In the genomic region with DNA sequence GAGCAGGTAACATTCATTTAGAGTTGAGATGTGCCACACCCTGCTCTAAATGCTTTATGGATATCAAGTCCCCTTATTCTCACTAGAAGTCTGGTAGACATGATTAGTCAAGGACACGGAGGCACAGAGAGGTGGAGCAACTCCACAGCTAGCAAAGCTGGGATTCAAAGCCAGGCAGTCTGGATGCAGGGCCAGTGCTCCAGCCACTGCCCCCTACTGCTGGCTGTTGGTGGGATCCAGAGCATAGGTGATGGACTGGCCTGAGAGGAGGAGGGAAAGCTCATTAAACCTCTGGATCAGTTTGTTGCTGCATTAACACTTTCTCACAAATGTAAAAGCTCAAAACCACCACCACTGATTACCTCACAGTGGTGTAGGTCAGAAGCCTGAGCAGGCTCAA, we compare ENCODE assay signal across 23 cellular contexts. TPM values are rescaled to one million over a fixed set of nuclear protein-coding genes. Genes with fewer than 3 reads are reported as not detected.
DNase-seq lines count a peak whose midpoint lies in the region; ATAC-seq and TF ChIP-seq lines count a peak whose summit lies in the region.
"Had no signal": no experiment of that assay in that cellular context is flagged by ENCODE, and none has a peak within 500 bp of the region (broad histone marks: within the 10 kb centered on the region; RNA-seq: fewer than 3 reads in every experiment).

No MANE protein-coding gene starts in this region.

- no peaks in the 10 kb centered on the region for H3K4me1 ChIP-seq in mesendoderm (ENCODE audit: control insufficient read depth, low read depth, low read length)
- H3K4me1 ChIP-seq: gastroesophageal sphincter, Peyer's patch, testis had no signal

- no peak overlapping the region for H3K23ac ChIP-seq in mesendoderm (ENCODE audit: low read length)

- no peak overlapping the region for H4K5ac ChIP-seq in mesendoderm (ENCODE audit: low read length)

- in situ Hi-C loops in brain microvascular endothelial cell (cut with HindIII; ENCODE audit: low pct_ligation_motif_present, low sequenced_read_pairs) = no loop called here

- no peak for DNase-seq in Calu3
- no peak for DNase-seq in HFF-Myc (ENCODE audit: extremely low read depth, low read depth)
- DNase-seq in brain microvascular endothelial cell = no peak
- no peak for DNase-seq in left colon
- no peak for DNase-seq in COLO668 (lab: John Stamatoyannopoulos, UW; ENCODE audit: unreplicated experiment)
- no peak for DNase-seq in mesendoderm
- DNase-seq in islet precursor cell = no peak
- DNase-seq: activated CD4-positive, CD25-positive, alpha-beta regulatory T cell; activated naive CD4-positive, alpha-beta T cell treated with anti-CD3 and anti-CD28 coated beads for 36 hours; activated T-cell treated with anti-CD3 and anti-CD28 coated beads, Interleukin-2, amount 50 U/mL, for 4 hours; aorta; CD4-positive, alpha-beta memory T cell; cerebellar nuclear complex; erythroblast; NCI-H1417; NCI-H2107; occipital lobe; Peyer's patch; stimulated activated naive B cell treated with anti-CD40 and anti-IgM and Interleukin-4, amounts not matched to agents 10 μg/mL and 1 μg/mL and 100 μg/mL, for 72 hours; testis had no signal

- CTCF ChIA-PET in Calu3 (lab: Charles Lee) = no interaction called here

- no TSS peak for BruUV-seq in Calu3 (replicated peaks; lab: Mats Ljungman, UMichigan)

- no CpG with 5 or more reads among the region's 1 CpG for WGBS in mesendoderm (ENCODE audit: extremely low coverage, insufficient coverage, low lambda C conversion rate)

- ATAC-seq in left colon (peak; percentile 17), HG03571 (IDR thresholded peaks at IDR 0.05; ENCODE audit: unreplicated experiment) (no peak)
- ATAC-seq: activated T-cell treated with anti-CD3 and anti-CD28 coated beads, Interleukin-2, amount 50 U/mL, for 4 hours; gastroesophageal sphincter; stimulated activated naive B cell treated with anti-CD40 and anti-IgM and Interleukin-4, amounts not matched to agents 10 μg/mL and 1 μg/mL and 100 μg/mL, for 72 hours had no signal

- H3K36me3 ChIP-seq in brain microvascular endothelial cell (replicated peaks) = peaks cover 25% of the 10 kb centered on the region
- H3K36me3 ChIP-seq in mesendoderm (ENCODE audit: control insufficient read depth, insufficient read depth, low read length) = peaks cover 3% of the 10 kb centered on the region

- no peak overlapping the region for H3K18ac ChIP-seq in mesendoderm (ENCODE audit: low read length)

- TF ChIP-seq CTCF in Calu3 (IDR thresholded peaks at IDR 0.05; ENCODE audit: unreplicated experiment) (peak; percentile 21), HFF-Myc (IDR thresholded peaks at IDR 0.05; ENCODE audit: low read depth, low read length, missing control alignments) (peak; percentile 27), brain microvascular endothelial cell (IDR thresholded peaks at IDR 0.05; ENCODE audit: low read depth, low read length, missing control alignments) (peak; percentile 32)

- H3K4me3 ChIP-seq in HFF-Myc (replicated peaks; ENCODE audit: low read depth, low read length) (no peak overlapping the region), brain microvascular endothelial cell (ENCODE audit: low read depth, low read length) (no peak overlapping the region), mesendoderm (ENCODE audit: low read length) (no peak overlapping the region)
- H3K4me3 ChIP-seq: gastroesophageal sphincter, Peyer's patch, smooth muscle cell, testis had no signal

- H2BK15ac ChIP-seq in mesendoderm (replicated peaks; ENCODE audit: low read depth) = no peak overlapping the region

- H2AK5ac ChIP-seq in mesendoderm (ENCODE audit: low read length) = no peak overlapping the region

- no peak overlapping the region for H3K56ac ChIP-seq in mesendoderm (ENCODE audit: low read length)

- no peak overlapping the region for H3K27ac Mint-ChIP-seq in Calu3 (ENCODE audit: unreplicated experiment)
- H3K27ac Mint-ChIP-seq: activated naive CD4-positive, alpha-beta T cell treated with anti-CD3 and anti-CD28 coated beads for 36 hours; stimulated activated naive B cell treated with anti-CD40 and anti-IgM and Interleukin-4, amounts not matched to agents 10 μg/mL and 1 μg/mL and 100 μg/mL, for 72 hours had no signal

- no peaks in the 10 kb centered on the region for H3K79me2 ChIP-seq in mesendoderm (ENCODE audit: control insufficient read depth, insufficient read depth, low read length)

- H3K27me3 Mint-ChIP-seq in Calu3 (ENCODE audit: unreplicated experiment) = no peaks in the 10 kb centered on the region
- H3K27me3 Mint-ChIP-seq: CD4-positive, alpha-beta memory T cell; stimulated activated naive B cell treated with anti-CD40 and anti-IgM and Interleukin-4, amounts not matched to agents 10 μg/mL and 1 μg/mL and 100 μg/mL, for 72 hours had no signal

- H4K8ac ChIP-seq in mesendoderm (ENCODE audit: low read depth, low read length) = no peak overlapping the region

- intact Hi-C loops in Calu3 (cut with micrococcal nuclease; ENCODE audit: unreplicated experiment) = no loop called here
- intact Hi-C loops in left colon (cut with DNase I, micrococcal nuclease) = no loop called here

- H3K27me3 ChIP-seq in brain microvascular endothelial cell (replicated peaks) (no peaks in the 10 kb centered on the region), mesendoderm (ENCODE audit: insufficient read depth, low read length, poor library complexity) (no peaks in the 10 kb centered on the region)
- H3K27me3 ChIP-seq: gastroesophageal sphincter, Peyer's patch, testis had no signal

- no peak overlapping the region for H2BK5ac ChIP-seq in mesendoderm (ENCODE audit: low read length)

- H3K9me3 Mint-ChIP-seq in Calu3 (ENCODE audit: low read depth, unreplicated experiment) = no peaks in the 10 kb centered on the region
- H3K9me3 Mint-ChIP-seq: activated naive CD4-positive, alpha-beta T cell treated with anti-CD3 and anti-CD28 coated beads for 36 hours; activated T-cell treated with anti-CD3 and anti-CD28 coated beads, Interleukin-2, amount 50 U/mL, for 4 hours; CD4-positive, alpha-beta memory T cell; stimulated activated naive B cell treated with anti-CD40 and anti-IgM and Interleukin-4, amounts not matched to agents 10 μg/mL and 1 μg/mL and 100 μg/mL, for 72 hours had no signal

- no peak overlapping the region for H3K4ac ChIP-seq in mesendoderm (ENCODE audit: low read depth, low read length)

- H3K9ac ChIP-seq in mesendoderm (ENCODE audit: low read length) = no peak overlapping the region

- no peak overlapping the region for H3K4me2 ChIP-seq in mesendoderm (ENCODE audit: low read length)
- H3K4me2 ChIP-seq: smooth muscle cell had no signal

- H2BK120ac ChIP-seq in mesendoderm (ENCODE audit: low read depth, low read length) = no peak overlapping the region

- H3K79me1 ChIP-seq in mesendoderm (ENCODE audit: low read length) = no peaks in the 10 kb centered on the region

- H3K36me3 Mint-ChIP-seq in Calu3 (ENCODE audit: insufficient read depth, unreplicated experiment) = peaks cover 22% of the 10 kb centered on the region

- no peak overlapping the region for H3K4me3 Mint-ChIP-seq in Calu3 (ENCODE audit: low read depth, unreplicated experiment)
- H3K4me3 Mint-ChIP-seq: activated naive CD4-positive, alpha-beta T cell treated with anti-CD3 and anti-CD28 coated beads for 36 hours; activated T-cell treated with anti-CD3 and anti-CD28 coated beads, Interleukin-2, amount 50 U/mL, for 4 hours; CD4-positive, alpha-beta memory T cell; stimulated activated naive B cell treated with anti-CD40 and anti-IgM and Interleukin-4, amounts not matched to agents 10 μg/mL and 1 μg/mL and 100 μg/mL, for 72 hours had no signal

- H3K27ac ChIP-seq in brain microvascular endothelial cell = no peak overlapping the region
- no peak overlapping the region for H3K27ac ChIP-seq in mesendoderm (ENCODE audit: low read depth, low read length)
- H3K27ac ChIP-seq: gastroesophageal sphincter, Peyer's patch, testis had no signal

- no peaks in the 10 kb centered on the region for H3K4me1 Mint-ChIP-seq in Calu3 (ENCODE audit: low read depth, unreplicated experiment)

RNA-seq across cellular contexts. Expression of gene KBTBD2, which starts 22.6 kb away (rescaled TPM):
- total RNA-seq in Calu3 (2022) = 54.2 and 58.7 TPM in 2 replicates
- 10 to 100 TPM; 22.2 to 25.7 TPM for total RNA-seq in left colon
- polyA plus RNA-seq in mesendoderm (2013, experiment 1 of 2) = 24.2 TPM
- 23.9 TPM for polyA plus RNA-seq in mesendoderm (2013, experiment 2 of 2)

RNA-seq across cellular contexts. Expression of gene FKBP9, which starts 43.1 kb away (rescaled TPM):
- total RNA-seq in Calu3 (2022) (124 and 160 TPM in 2 replicates), left colon (100 to 1,000 TPM in 1 of 2 donors, 10 to 100 TPM in 1; 89.5 to 136 TPM)
- polyA plus RNA-seq in mesendoderm (2013, experiment 1 of 2) = 7.8 TPM
- polyA plus RNA-seq in mesendoderm (2013, experiment 2 of 2) = 7.1 TPM
